ENCODE assay signal across 18 cellular contexts in genomic region chr10:129883029-129883428, GRCh38.
DNase-seq lines count a peak whose midpoint lies in the region.
"Had no signal": no experiment of that assay in that cellular context is flagged by ENCODE, and none has a peak within 500 bp of the region (broad histone marks: within the 10 kb centered on the region; RNA-seq: fewer than 3 reads in every experiment).

No MANE protein-coding gene starts in this region.

- DNase-seq in activated T-cell treated with anti-CD3 and anti-CD28 coated beads for 48 hours (ENCODE audit: low read depth) (peak; percentile 12), activated T-cell treated with anti-CD3 and anti-CD28 coated beads for 4 hours (no peak), LHCN-M2 (ENCODE audit: low read depth) (peak; percentile 34), kidney tubule cell (ENCODE audit: low spot score) (peak; percentile 21), NCI-H526 treated with DMSO at 0.1 percent for 48 hours (lab: John Stamatoyannopoulos, UW) (no peak), SKM-1 treated with dmso at 0.1 percent for 144 hours (lab: John Stamatoyannopoulos, UW; ENCODE audit: unreplicated experiment) (no peak)
- peak; percentile 35 for DNase-seq in stimulated activated CD8-positive, alpha-beta memory T cell treated with anti-CD3 and anti-CD28 coated beads, Interleukin-4, amount 100 ng/mL, for 48 hours
- DNase-seq: DMS53, GDM1, GOT3, HCEC 1CT, KBM-7, NCI-H187, NCI-H446 treated with DMSO at 0.1 percent for 48 hours, NCI-H69, PC-9, RPMI8226, SHP77 had no signal

Comparison
In these comparisons a context has a peak if more than half of its experiments do, and no peak if none do; other contexts are left out.
1. DNase-seq: peak in activated T-cell treated with anti-CD3 and anti-CD28 coated beads for 48 hours (single experiment), LHCN-M2 (single experiment), kidney tubule cell (single experiment) and stimulated activated CD8-positive, alpha-beta memory T cell treated with anti-CD3 and anti-CD28 coated beads, Interleukin-4, amount 100 ng/mL, for 48 hours (single experiment); none in activated T-cell treated with anti-CD3 and anti-CD28 coated beads for 4 hours (single experiment), NCI-H526 treated with DMSO at 0.1 percent for 48 hours (single experiment) and SKM-1 treated with dmso at 0.1 percent for 144 hours (single experiment).